ENCODE assay signal across 1 cellular context in the genomic region with DNA sequence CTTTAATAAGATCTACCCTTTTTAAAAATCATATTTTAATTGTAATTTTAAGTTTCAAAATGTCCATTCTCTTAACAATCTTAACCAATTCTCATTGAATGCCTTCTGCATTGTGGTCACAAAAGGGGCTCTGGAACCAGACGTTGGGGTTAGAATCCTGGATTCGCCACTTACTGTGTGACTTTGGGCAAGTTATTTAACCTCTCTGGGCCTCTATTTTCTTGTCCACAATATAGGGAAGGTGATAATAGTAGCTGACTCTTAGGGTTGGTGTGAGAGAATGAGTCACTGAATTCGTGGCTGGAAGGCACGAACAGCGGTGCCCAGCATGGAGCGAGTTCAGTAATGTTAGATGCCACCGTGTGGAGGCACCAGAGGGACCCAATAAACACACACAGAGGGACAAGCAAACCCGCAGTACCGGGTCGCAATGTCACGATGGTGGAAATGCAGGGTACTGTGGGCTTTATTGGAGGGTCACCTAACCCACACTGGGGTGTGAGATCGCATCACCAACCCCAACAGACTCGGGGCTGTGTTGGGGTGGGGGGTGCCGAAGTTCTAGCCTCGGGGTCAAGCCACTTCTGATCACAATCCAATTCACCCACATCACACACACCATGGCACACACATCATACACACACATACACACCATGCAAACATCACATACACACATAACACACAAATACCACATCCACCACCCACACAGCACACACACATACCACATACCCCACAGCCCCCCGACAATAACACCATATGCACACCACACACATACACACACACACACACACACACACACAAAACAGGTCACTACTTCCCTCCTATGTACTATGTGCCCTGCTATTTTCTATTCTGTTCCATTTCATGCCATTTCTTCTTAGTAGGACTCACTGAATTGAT.
TF ChIP-seq lines count a peak whose summit lies in the region.

No MANE protein-coding gene starts in this region.

TF ChIP-seq in HepG2, 621 proteins besides CTCF, POLR2A, EP300 and RAD21:
- no peak for TF ChIP-seq NCOA1 (CRISPR knock-in tag; IDR thresholded peaks at IDR 0.05)
- TF ChIP-seq ZKSCAN8 (CRISPR knock-in tag; IDR thresholded peaks at IDR 0.05; ENCODE audit: borderline replicate concordance) = no peak
- no peak for TF ChIP-seq ZNF552 (CRISPR knock-in tag; IDR thresholded peaks at IDR 0.05; ENCODE audit: borderline replicate concordance)
- TF ChIP-seq ZNF512B (CRISPR knock-in tag; IDR thresholded peaks at IDR 0.05; ENCODE audit: borderline replicate concordance) = 0 out of 2 replicates have a peak, but pooled peaks have one; percentile 10
- no peak for TF ChIP-seq ZNF101 (CRISPR knock-in tag; IDR thresholded peaks at IDR 0.05; ENCODE audit: borderline replicate concordance, low read depth)
- TF ChIP-seq BORCS8-MEF2B (CRISPR knock-in tag; IDR thresholded peaks at IDR 0.05) = no peak
- TF ChIP-seq MEF2D (CRISPR knock-in tag; IDR thresholded peaks at IDR 0.05) = no peak
- TF ChIP-seq ZNF652 (CRISPR knock-in tag; IDR thresholded peaks at IDR 0.05; ENCODE audit: borderline replicate concordance, low read depth) = no peak
- no peak for TF ChIP-seq MXD1 (CRISPR knock-in tag; IDR thresholded peaks at IDR 0.05)
- no peak for TF ChIP-seq ZNF562 (CRISPR knock-in tag; IDR thresholded peaks at IDR 0.05; ENCODE audit: borderline replicate concordance)
- TF ChIP-seq PAF1 (CRISPR knock-in tag; IDR thresholded peaks at IDR 0.05) = no peak
- peak; percentile 17; the same call in 1 of the 2 replicates for TF ChIP-seq DPF2 (CRISPR knock-in tag; IDR thresholded peaks at IDR 0.05; ENCODE audit: borderline replicate concordance, low read depth)
- no peak for TF ChIP-seq RNF2 (conservative IDR thresholded peaks at IDR 0.05; ENCODE audit: low read depth)
- TF ChIP-seq, protein P1, sequence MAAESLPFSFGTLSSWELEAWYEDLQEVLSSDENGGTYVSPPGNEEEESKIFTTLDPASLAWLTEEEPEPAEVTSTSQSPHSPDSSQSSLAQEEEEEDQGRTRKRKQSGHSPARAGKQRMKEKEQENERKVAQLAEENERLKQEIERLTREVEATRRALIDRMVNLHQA (CRISPR knock-in tag; IDR thresholded peaks at IDR 0.05) = no peak
- TF ChIP-seq ZBTB38 (CRISPR knock-in tag; IDR thresholded peaks at IDR 0.05) = no peak
- TF ChIP-seq MYC (CRISPR knock-in tag; IDR thresholded peaks at IDR 0.05; ENCODE audit: borderline replicate concordance) = no peak
- no peak for TF ChIP-seq FOXO1 (CRISPR knock-in tag; IDR thresholded peaks at IDR 0.05)
- TF ChIP-seq IKZF1 (IDR thresholded peaks at IDR 0.05) = 0 out of 2 replicates have a peak, but pooled peaks have one; percentile 26
- TF ChIP-seq ZNF768 (CRISPR knock-in tag; IDR thresholded peaks at IDR 0.05) = peak; percentile 78
- TF ChIP-seq FOXJ3 (CRISPR knock-in tag; IDR thresholded peaks at IDR 0.05; ENCODE audit: borderline replicate concordance) = no peak
- TF ChIP-seq ZNF543 (CRISPR knock-in tag; IDR thresholded peaks at IDR 0.05) = no peak
- TF ChIP-seq MAFK (conservative IDR thresholded peaks at IDR 0.05 in 1 of 2, IDR thresholded peaks at IDR 0.05 in 1 of 2; ENCODE audit: low read length in 2 of 2) = no peak
- no peak for TF ChIP-seq ZFP62 (CRISPR knock-in tag; IDR thresholded peaks at IDR 0.05)
